Comparison of ENCODE assay signal across 8 cellular contexts in genomic region chr6:127737009-127737486, GRCh38.
A peak's percentile ranks its signal among the peaks of the same experiment; 100 is the strongest.
DNase-seq lines count a peak whose midpoint lies in the region; ATAC-seq and TF ChIP-seq lines count a peak whose summit lies in the region.

No MANE protein-coding gene starts in this region.

- H3K36me3 ChIP-seq in A673 (ENCODE audit: insufficient read depth, low read length, poor library complexity, severe bottlenecking) (no peaks in the 10 kb centered on the region), MG63 (no peaks in the 10 kb centered on the region), Panc1 (ENCODE audit: control insufficient read depth, insufficient read depth, low read length) (no peaks in the 10 kb centered on the region), ascending aorta (no peaks in the 10 kb centered on the region)

- POLR2A ChIA-PET in A673 (lab: Charles Lee; ENCODE audit: low non-redundant PET): interaction anchor here (0.5 kb wide), 1 partner anchor 179 kb away, joined by 3 read pairs; no protein-coding TSS in a partner anchor
- POLR2A ChIA-PET in Panc1 (lab: Charles Lee): no interaction called here

- BruUV-seq in A673 (replicated peaks; lab: Mats Ljungman, UMichigan): no TSS peak
- no TSS peak for BruUV-seq in Panc1 (replicated peaks; lab: Mats Ljungman, UMichigan)

- no peaks in the 10 kb centered on the region for H3K9me3 ChIP-seq in A673 (ENCODE audit: low read depth, low read length, poor library complexity, severe bottlenecking)
- H3K9me3 ChIP-seq in MG63: no peaks in the 10 kb centered on the region
- no peaks in the 10 kb centered on the region for H3K9me3 ChIP-seq in Panc1 (ENCODE audit: control insufficient read depth, insufficient read depth, low read depth, low read length)
- no peaks in the 10 kb centered on the region for H3K9me3 ChIP-seq in ascending aorta
- no peaks in the 10 kb centered on the region for H3K9me3 ChIP-seq in right cardiac atrium (ENCODE audit: control insufficient read depth, low read length)

- H3K4me3 ChIP-seq in A673 (ENCODE audit: low read depth, low read length, poor library complexity, severe bottlenecking) (no peak overlapping the region), MG63 (no peak overlapping the region), Panc1 (ENCODE audit: low read depth in 2 of 2, low read length in 2 of 2) (no peak overlapping the region), ascending aorta (no peak overlapping the region), right cardiac atrium (ENCODE audit: low read length) (no peak overlapping the region)

- CTCF ChIA-PET in A673 (lab: Charles Lee): interaction anchor here (0.6 to 1.0 kb wide), 9 partner anchors 81 to 994 kb away, joined by 3 to 10 read pairs (median 5); no protein-coding TSS in a partner anchor
- CTCF ChIA-PET in Panc1 (lab: Charles Lee): interaction anchor here (0.7 kb wide), 2 partner anchors 119 to 1071 kb away, joined by 3 read pairs; no protein-coding TSS in a partner anchor

- ATAC-seq in HG02571 (IDR thresholded peaks at IDR 0.05; ENCODE audit: unreplicated experiment) (peak; percentile 93), Panc1 (peak; percentile 95), right cardiac atrium (peak; percentile 71 to 75)

- intact Hi-C loops in A673 (cut with micrococcal nuclease; ENCODE audit: unreplicated experiment) (loop anchor here (1.0 to 5.0 kb wide), 4 partner anchors 595 to 1515 kb away; no protein-coding TSS in a partner anchor), Panc1 (cut with micrococcal nuclease; ENCODE audit: unreplicated experiment) (loop anchor here (2.0 to 10.0 kb wide), 2 partner anchors 778 to 994 kb away; no protein-coding TSS in a partner anchor), ascending aorta (cut with DNase I) (no loop called here), right cardiac atrium (cut with DNase I) (loop anchor here in 1 of 4 donors (10.0 kb wide), 1 partner anchor 998 kb away; no protein-coding TSS in a partner anchor)

- H3K4me1 ChIP-seq in A673 (ENCODE audit: insufficient read depth, low read length, poor library complexity, severe bottlenecking) (peaks cover 7% of the 10 kb centered on the region), Panc1 (ENCODE audit: control insufficient read depth, insufficient read depth, low read length) (no peaks in the 10 kb centered on the region), ascending aorta (no peaks in the 10 kb centered on the region), right cardiac atrium (ENCODE audit: control insufficient read depth, insufficient read depth, low read length) (no peaks in the 10 kb centered on the region)

- H3K27me3 ChIP-seq in A673 (replicated peaks; ENCODE audit: insufficient read depth, low read depth, low read length, poor library complexity): no peaks in the 10 kb centered on the region
- H3K27me3 ChIP-seq in MG63: no peaks in the 10 kb centered on the region
- no peaks in the 10 kb centered on the region for H3K27me3 ChIP-seq in Panc1 (ENCODE audit: control insufficient read depth, insufficient read depth, low read length)
- H3K27me3 ChIP-seq in ascending aorta: no peaks in the 10 kb centered on the region
- H3K27me3 ChIP-seq in right cardiac atrium (ENCODE audit: control insufficient read depth, insufficient read depth): no peaks in the 10 kb centered on the region

- no peak overlapping the region for H3K27ac ChIP-seq in A673 (ENCODE audit: low read depth, low read length, poor library complexity, severe bottlenecking)
- H3K27ac ChIP-seq in Panc1 (ENCODE audit: low read length): no peak overlapping the region
- H3K27ac ChIP-seq in ascending aorta: no peak overlapping the region
- no peak overlapping the region for H3K27ac ChIP-seq in right cardiac atrium (ENCODE audit: low read length)

- DNase-seq in A673 (ENCODE audit: low spot score) (peak; percentile 93), MG63 (peak; percentile 13), Panc1 (ENCODE audit: low read depth, low spot score) (peak; percentile 47), ascending aorta (ENCODE audit: low spot score in 2 of 2) (no peak), right cardiac atrium (no peak), smooth muscle cell of the brain vasculature (ENCODE audit: low read depth, low spot score) (peak; percentile 41)

- in situ Hi-C loops in Panc1 (cut with HindIII; ENCODE audit: low pct_unique_long_range_greater_than_20kb, low sequenced_read_pairs): no loop called here

- TF ChIP-seq CTCF in A673 (conservative IDR thresholded peaks at IDR 0.05; ENCODE audit: low read depth, low read length): peak; percentile 72
- TF ChIP-seq CTCF in GM12874 (IDR thresholded peaks at IDR 0.05; ENCODE audit: insufficient read depth, low read depth, low read length): peak; percentile 50; the same call in 1 of the 2 replicates
- peak; percentile 71; the same call in 1 of the 2 replicates for TF ChIP-seq CTCF in Panc1 (IDR thresholded peaks at IDR 0.05)
- peak; percentile 6 to 62 (median 43) for TF ChIP-seq CTCF in ascending aorta (IDR thresholded peaks at IDR 0.05)

Comparison
In these comparisons a context has a peak if more than half of its experiments do, and no peak if none do; other contexts are left out.
1. DNase-seq: peak in A673 (single experiment), MG63 (single experiment), Panc1 (single experiment) and smooth muscle cell of the brain vasculature (single experiment); none in ascending aorta (0 of 2) and right cardiac atrium (0 of 3).
2. Peak in every context shown above with its lines, with median percentiles within 50 percentile points of each other: CTCF ChIP-seq and ATAC-seq.